In genomic region chr18:55323051-55323994, GRCh38 we compare ENCODE assay signal across 9 cellular contexts.
DNase-seq lines count a peak whose midpoint lies in the region; ATAC-seq and TF ChIP-seq lines count a peak whose summit lies in the region.
"Had no signal": no experiment of that assay in that cellular context is flagged by ENCODE, and none has a peak within 500 bp of the region (broad histone marks: within the 10 kb centered on the region; RNA-seq: fewer than 3 reads in every experiment).

No MANE protein-coding gene starts in this region.

- H3K4me1 ChIP-seq in IMR-90 (ENCODE audit: control insufficient read depth, insufficient read depth, low read length) (peaks cover 3% of the 10 kb centered on the region; the same call in 1 of the 2 replicates), mucosa of rectum (ENCODE audit: control insufficient read depth in 2 of 2, insufficient read depth in 2 of 2, low read length in 2 of 2) (peaks cover 0 to 4% of the 10 kb centered on the region in 2 donors)

- 0 out of 2 replicates have a peak overlapping the region, but pooled peaks have one; percentile 16 for H2BK20ac ChIP-seq in IMR-90 (ENCODE audit: low read depth, low read length)

- H3K18ac ChIP-seq in IMR-90 (ENCODE audit: low read depth, low read length) = peak overlapping the region; percentile 58

- no peaks in the 10 kb centered on the region for H3K9me1 ChIP-seq in IMR-90 (ENCODE audit: insufficient read depth, low read length)

- in situ Hi-C loops in IMR-90 (cut with MboI; ENCODE audit: low sequenced_read_pairs) (no loop called here), astrocyte of the cerebellum (cut with HindIII; ENCODE audit: low sequenced_read_pairs) (no loop called here)

- peak overlapping the region; percentile 17 for H2AK9ac ChIP-seq in IMR-90 (replicated peaks; ENCODE audit: low read depth, low read length, poor library complexity)

- H2BK15ac ChIP-seq in IMR-90 (ENCODE audit: low read depth, low read length) = peak overlapping the region; percentile 7; the same call in 1 of the 3 replicates

- POLR2A ChIA-PET in AG04450 (lab: Yijun Ruan, JAX) = no interaction called here
- POLR2A ChIA-PET in IMR-90 (lab: Charles Lee; ENCODE audit: unreplicated experiment) = interaction anchor here (0.5 to 1.2 kb wide), 2 partner anchors 8 to 17 kb away, joined by 3 to 8 read pairs; no protein-coding TSS in a partner anchor

- peak overlapping the region; percentile 8; the same call in 1 of the 2 replicates for H3K4ac ChIP-seq in IMR-90 (ENCODE audit: low read depth, low read length)

- H2AFZ ChIP-seq in IMR-90 (replicated peaks; ENCODE audit: low read length, poor library complexity) = peak overlapping the region; percentile 39

- H3K56ac ChIP-seq in IMR-90 (ENCODE audit: extremely low read depth, insufficient read depth, low read length) = peak overlapping the region; percentile 76

- H3K36me3 ChIP-seq in IMR-90 (ENCODE audit: control insufficient read depth, insufficient read depth, low read length) (no peaks in the 10 kb centered on the region), mucosa of rectum (ENCODE audit: control insufficient read depth in 2 of 2, insufficient read depth in 2 of 2, low read length in 2 of 2) (no peaks in the 10 kb centered on the region), H7 (replicated peaks; ENCODE audit: control insufficient read depth, insufficient read depth, low read length) (no peaks in the 10 kb centered on the region)

- peak overlapping the region; percentile 78 for H2BK5ac ChIP-seq in IMR-90 (ENCODE audit: low read depth, low read length, poor library complexity, severe bottlenecking)

- no TSS peak for BruUV-seq in IMR-90 (replicated peaks; lab: Mats Ljungman, UMichigan)

- peak overlapping the region; percentile 41 for H3K4me3 ChIP-seq in AG04450 (ENCODE audit: low read depth, low read length)
- peak overlapping the region; percentile 7; the same call in 1 of the 2 replicates for H3K4me3 ChIP-seq in IMR-90 (ENCODE audit: insufficient read depth, low read depth, low read length)
- peak overlapping the region; percentile 58 for H3K4me3 ChIP-seq in astrocyte of the cerebellum (ENCODE audit: low read depth, low read length)
- H3K4me3 ChIP-seq in mucosa of rectum (ENCODE audit: low read length in 2 of 2) = peak overlapping the region; percentile 76 to 77
- H3K4me3 ChIP-seq in H7 (ENCODE audit: insufficient read depth, low read depth, low read length) = no peak overlapping the region; the same call in 1 of the 2 replicates

- ATAC-seq in IMR-90 (ENCODE audit: low read depth) (no peak), HG02938 (IDR thresholded peaks at IDR 0.05; ENCODE audit: unreplicated experiment) (no peak)

- dilution Hi-C loops in IMR-90 (cut with HindIII; ENCODE audit: low sequenced_read_pairs, unreplicated experiment) = no loop called here

- no peak for TF ChIP-seq RAD21 in IMR-90 (IDR thresholded peaks at IDR 0.05; ENCODE audit: low read length)

- H4K8ac ChIP-seq in IMR-90 (ENCODE audit: low read depth in 2 of 2, low read length in 2 of 2) = peak overlapping the region; percentile 11 to 82; a peak in 2 of 4 replicates

- H4K5ac ChIP-seq in IMR-90 (ENCODE audit: low read depth, low read length) = peak overlapping the region; percentile 47; the same call in 1 of the 2 replicates

- peak overlapping the region; percentile 30; the same call in 1 of the 2 replicates for H3K23ac ChIP-seq in IMR-90 (ENCODE audit: low read depth, low read length)

- DNase-seq in AG04450 (ENCODE audit: low read depth, low spot score) (no peak), IMR-90 (peak; percentile 31), astrocyte of the cerebellum (ENCODE audit: low read depth) (no peak), hepatic stellate cell (ENCODE audit: low spot score) (no peak), H7 (no peak), HT-29 (ENCODE audit: low spot score) (no peak)
- DNase-seq: activated CD4-positive, alpha-beta T cell treated with anti-CD3 and anti-CD28 coated beads, Interleukin-2, amount 10 ng/mL, durations not matched to agents 7 days and 5 days had no signal

- H4K20me1 ChIP-seq in IMR-90 (ENCODE audit: insufficient read depth, low read length) = no peaks in the 10 kb centered on the region; the same call in 1 of the 2 replicates

- H3K9ac ChIP-seq in IMR-90 (ENCODE audit: low read depth, low read length) (peak overlapping the region; percentile 65), mucosa of rectum (ENCODE audit: low read depth in 1 of 2, low read length in 2 of 2) (no peak overlapping the region)

- peak overlapping the region; percentile 26 for H3K14ac ChIP-seq in IMR-90 (replicated peaks; ENCODE audit: low read depth, low read length)

- peak overlapping the region; percentile 52; the same call in 1 of the 2 replicates for H2BK120ac ChIP-seq in IMR-90 (ENCODE audit: low read depth, low read length)

- TF ChIP-seq CTCF in AG04450 (IDR thresholded peaks at IDR 0.05; ENCODE audit: low read depth, low read length) (no peak), IMR-90 (conservative IDR thresholded peaks at IDR 0.05; ENCODE audit: low read depth, low read length) (no peak), astrocyte of the cerebellum (IDR thresholded peaks at IDR 0.05; ENCODE audit: low read depth, low read length, missing control alignments) (no peak)

- no CpG with 5 or more reads among the region's 10 CpGs for WGBS in IMR-90 (ENCODE audit: extremely low coverage in 2 of 2, insufficient read length in 1 of 2), 2 experiments

- H3K27me3 ChIP-seq in AG04450 (ENCODE audit: control insufficient read depth, insufficient read depth, low read length) (no peaks in the 10 kb centered on the region), IMR-90 (ENCODE audit: control insufficient read depth, insufficient read depth, low read length) (no peaks in the 10 kb centered on the region), mucosa of rectum (ENCODE audit: control insufficient read depth in 2 of 2, insufficient read depth in 2 of 2, low read length in 2 of 2) (peaks cover 3% of the 10 kb centered on the region in 2 donors), H7 (ENCODE audit: control insufficient read depth, insufficient read depth, low read length) (no peaks in the 10 kb centered on the region)

- no peaks in the 10 kb centered on the region for H3K9me3 ChIP-seq in AG04450 (ENCODE audit: control insufficient read depth, insufficient read depth, low read length)
- no peaks in the 10 kb centered on the region for H3K9me3 ChIP-seq in IMR-90 (ENCODE audit: control insufficient read depth, insufficient read depth, low read length)
- no peaks in the 10 kb centered on the region for H3K9me3 ChIP-seq in mucosa of rectum (ENCODE audit: control insufficient read depth in 2 of 2, low read length in 2 of 2)

- intact Hi-C loops in IMR-90 (cut with micrococcal nuclease) = loop anchor here (5.0 to 10.0 kb wide), 2 partner anchors 459 to 639 kb away; no protein-coding TSS in a partner anchor

- peak overlapping the region; percentile 84 for H3K4me2 ChIP-seq in IMR-90 (ENCODE audit: low read depth, low read length)

- H2AK5ac ChIP-seq in IMR-90 (ENCODE audit: low read depth, low read length) = peak overlapping the region; percentile 60

- H4K91ac ChIP-seq in IMR-90 (ENCODE audit: insufficient read depth, low read depth, low read length) = no peak overlapping the region

- no peak for TF ChIP-seq POLR2A in IMR-90 (IDR thresholded peaks at IDR 0.05; ENCODE audit: low read depth, low read length)

- H3K79me1 ChIP-seq in IMR-90 (ENCODE audit: low read depth in 1 of 2, low read length in 2 of 2) = peaks cover 5 to 44% of the 10 kb centered on the region in 2 experiments

- CTCF ChIA-PET in AG04450 (lab: Charles Lee) (interaction anchor here (1.0 to 1.5 kb wide), 3 partner anchors 74 to 89 kb away, joined by 3 to 8 read pairs (median 4); no protein-coding TSS in a partner anchor), IMR-90 (lab: Yijun Ruan, JAX) (interaction anchor here (0.7 to 1.8 kb wide), 3 partner anchors 8 to 89 kb away, joined by 3 to 5 read pairs (median 5); no protein-coding TSS in a partner anchor)

- no peak overlapping the region for H3K27ac ChIP-seq in AG04450 (ENCODE audit: low read depth, low read length)
- peak overlapping the region; percentile 41; the same call in 1 of the 2 replicates for H3K27ac ChIP-seq in IMR-90 (ENCODE audit: insufficient read depth, low read length)
- peak overlapping the region; percentile 83 to 86 for H3K27ac ChIP-seq in mucosa of rectum (ENCODE audit: low read depth in 2 of 2, low read length in 2 of 2)

TF ChIP-seq in IMR-90, 13 proteins besides CTCF, POLR2A, EP300 and RAD21:
- no peak for TF ChIP-seq MAZ (IDR thresholded peaks at IDR 0.05; ENCODE audit: borderline replicate concordance, low read depth, low read length)
- no peak for TF ChIP-seq BHLHE40 (IDR thresholded peaks at IDR 0.05; ENCODE audit: low read depth, low read length)
